Comparison of ENCODE assay signal across 8 cellular contexts in genomic region chr19:14519245-14519859, GRCh38. TPM values are rescaled to one million over a fixed set of nuclear protein-coding genes. Genes with fewer than 3 reads are reported as not detected.
DNase-seq lines count a peak whose midpoint lies in the region; ATAC-seq and TF ChIP-seq lines count a peak whose summit lies in the region.

No MANE protein-coding gene starts in this region.

- peak overlapping the region; percentile 83 for H3K27ac Mint-ChIP-seq in HFFc6

- peak overlapping the region; percentile 37 for H3K4me3 Mint-ChIP-seq in HFFc6

- H3K27me3 ChIP-seq in WERI-Rb-1 (ENCODE audit: insufficient read depth, low read depth, severe bottlenecking) (no peaks in the 10 kb centered on the region), iPS-15b (ENCODE audit: control insufficient read depth, insufficient read depth, low read length) (no peaks in the 10 kb centered on the region), spleen (replicated peaks in 1 of 7) (no peaks in the 10 kb centered on the region)

- TF ChIP-seq POLR2A in spleen (IDR thresholded peaks at IDR 0.05) = no peak

- WGBS in spleen, 5 donors = 91 to 94% (median 93%) methylated on average over 22 of the region's 22 CpGs

- DNase-seq in HFFc6 = no peak
- no peak for DNase-seq in WERI-Rb-1
- DNase-seq in spleen = no peak
- no peak for DNase-seq in GF-D8 (lab: John Stamatoyannopoulos, UW)
- DNase-seq in MV-4-11 (lab: John Stamatoyannopoulos, UW) = no peak
- DNase-seq in HuH-7 (ENCODE audit: low spot score) = no peak

- H3K4me3 ChIP-seq in WERI-Rb-1 (ENCODE audit: low read depth, low read length) (peak overlapping the region; percentile 43; the same call in 1 of the 2 replicates), iPS-15b (ENCODE audit: low read depth, low read length) (peak overlapping the region; percentile 70), spleen (peak overlapping the region in 2 of 8 donors; percentile 90 to 94)

- intact Hi-C loops in spleen (cut with DNase I; ENCODE audit: low total_unique reads) = no loop called here

- peaks cover 31% of the 10 kb centered on the region for H3K36me3 Mint-ChIP-seq in HFFc6 (ENCODE audit: low read depth)

- peak overlapping the region; percentile 82 for H3K27ac ChIP-seq in WERI-Rb-1
- H3K27ac ChIP-seq in spleen = peak overlapping the region; percentile 96 to 100 (median 99)

- no peak for TF ChIP-seq CTCF in HFFc6 (IDR thresholded peaks at IDR 0.05)
- TF ChIP-seq CTCF in WERI-Rb-1 (IDR thresholded peaks at IDR 0.05; ENCODE audit: low read depth, low read length) = no peak
- no peak for TF ChIP-seq CTCF in spleen (IDR thresholded peaks at IDR 0.05 in 8 of 11, conservative IDR thresholded peaks at IDR 0.05 in 3 of 11)

- ATAC-seq in HG02763 (IDR thresholded peaks at IDR 0.05; ENCODE audit: unreplicated experiment) = no peak

- H3K27me3 Mint-ChIP-seq in HFFc6 (ENCODE audit: insufficient read depth) = peaks cover 9% of the 10 kb centered on the region

- H3K36me3 ChIP-seq in WERI-Rb-1 (peaks cover 27% of the 10 kb centered on the region), iPS-15b (ENCODE audit: control insufficient read depth, insufficient read depth, low read length) (peaks cover 22% of the 10 kb centered on the region), spleen (peaks cover 0 to 25% (median 21%) of the 10 kb centered on the region in 6 donors)

- peaks cover 6% of the 10 kb centered on the region for H3K4me1 ChIP-seq in iPS-15b (ENCODE audit: control insufficient read depth, insufficient read depth, low read length)
- H3K4me1 ChIP-seq in spleen = peaks cover 39 to 88% (median 60%) of the 10 kb centered on the region in 6 donors

- no peaks in the 10 kb centered on the region for H3K9me3 ChIP-seq in WERI-Rb-1 (ENCODE audit: severe bottlenecking)
- no peaks in the 10 kb centered on the region for H3K9me3 ChIP-seq in iPS-15b (ENCODE audit: control insufficient read depth, insufficient read depth, low read length)
- no peaks in the 10 kb centered on the region for H3K9me3 ChIP-seq in spleen

- no peak overlapping the region for H3K9ac ChIP-seq in iPS-15b (ENCODE audit: low read depth, low read length)

- H3K4me1 Mint-ChIP-seq in HFFc6 (ENCODE audit: low read depth) = peaks cover 48% of the 10 kb centered on the region

- H3K9me3 Mint-ChIP-seq in HFFc6 = peaks cover 7% of the 10 kb centered on the region; the same call in 1 of the 2 replicates

RNA-seq across cellular contexts. Expression of gene DNAJB1, which starts 1.2 kb away (rescaled TPM):
- 100 to 1,000 TPM in 3 of 6 experiments, 10 to 100 TPM in 3; 99.2 to 138 (median 103) TPM for total RNA-seq in HFFc6 (2021; fragmentation: NEBNext Ultra II Directional; extraction: Animal tissue kit (Norgen Biotek cat#: 25700))
- 100 to 1,000 TPM in 1 of 7 donors, 10 to 100 TPM in 6; 33.9 to 157 (median 43.0) TPM for total RNA-seq in spleen
- 10 to 100 TPM; 12.6 to 29.4 (median 19.7) TPM for polyA plus RNA-seq in spleen

RNA-seq across cellular contexts. Expression of gene TECR, which starts 10.0 kb away (rescaled TPM):
- total RNA-seq in HFFc6 (2021; fragmentation: NEBNext Ultra II Directional; extraction: Animal tissue kit (Norgen Biotek cat#: 25700)) = 100 to 1,000 TPM; 101 to 132 (median 118) TPM
- total RNA-seq in spleen = 10 to 100 TPM; 51.6 to 92.2 (median 60.9) TPM
- 10 to 100 TPM; 75.8 to 89.0 (median 76.6) TPM for polyA plus RNA-seq in spleen

RNA-seq across cellular contexts. Expression of gene GIPC1, which starts 23.4 kb away (rescaled TPM):
- 100 to 1,000 TPM; 169 to 204 (median 181) TPM for total RNA-seq in HFFc6 (2021; fragmentation: NEBNext Ultra II Directional; extraction: Animal tissue kit (Norgen Biotek cat#: 25700))
- 10 to 100 TPM; 17.1 to 40.4 (median 21.7) TPM for total RNA-seq in spleen
- polyA plus RNA-seq in spleen = 10 to 100 TPM; 30.0 to 58.1 (median 31.3) TPM

RNA-seq across cellular contexts. Expression of gene PTGER1, which starts 44.2 kb away (rescaled TPM):
- total RNA-seq in HFFc6 (2021; fragmentation: NEBNext Ultra II Directional; extraction: Animal tissue kit (Norgen Biotek cat#: 25700)) = 1 to 10 TPM in 2 of 6 experiments, under 1 TPM in 4; 0.41 to 4.1 (median 0.62) TPM
- total RNA-seq in spleen = 10 to 100 TPM in 5 of 7 donors, 1 to 10 TPM in 2; 4.6 to 26.8 (median 12.4) TPM
- 1 to 10 TPM; 1.8 to 2.8 (median 2.2) TPM for polyA plus RNA-seq in spleen

RNA-seq across cellular contexts. Expression of gene NDUFB7, which starts 52.5 kb away (rescaled TPM):
- 100 to 1,000 TPM; 167 to 227 (median 199) TPM for total RNA-seq in HFFc6 (2021; fragmentation: NEBNext Ultra II Directional; extraction: Animal tissue kit (Norgen Biotek cat#: 25700))
- 100 to 1,000 TPM in 3 of 7 donors, 10 to 100 TPM in 4; 77.2 to 185 (median 92.3) TPM for total RNA-seq in spleen
- polyA plus RNA-seq in spleen = 100 to 1,000 TPM; 283 to 374 (median 336) TPM

Comparison
In these comparisons a context has a peak if more than half of its experiments do, and no peak if none do; other contexts are left out.
1. RNA of gene GIPC1, which starts 23.4 kb away (total RNA-seq): 169 to 204 TPM in HFFc6; 17.1 to 40.4 TPM in spleen; every median in the first group is over 4 times any median in the second.